11 cellular contexts compared by ENCODE assay signal in genomic region chr3:14248477-14248848, GRCh38.
"Had no signal": no experiment of that assay in that cellular context is flagged by ENCODE, and none has a peak within 500 bp of the region (broad histone marks: within the 10 kb centered on the region; RNA-seq: fewer than 3 reads in every experiment).

No MANE protein-coding gene starts in this region.

- H3K4me3 Mint-ChIP-seq: activated naive CD8-positive, alpha-beta T cell treated with anti-CD3 and anti-CD28 coated beads, Interleukin-2, amount 10 ng/mL, durations not matched to agents 7 days and 5 days; natural killer cell treated with Interleukin-12 subunit alpha and Interleukin-12 subunit beta and Interleukin-15 and Interleukin-18, amount 100 ng/mL, for 72 hours; T-helper 2 cell treated with Interferon-gamma antibody and Interleukin-4, amounts not matched to agents 5 μg/mL and 100 μg/mL, for 36 hours had no signal

- H3K27ac Mint-ChIP-seq: activated naive CD8-positive, alpha-beta T cell treated with anti-CD3 and anti-CD28 coated beads, Interleukin-2, amount 10 ng/mL, durations not matched to agents 7 days and 5 days; natural killer cell treated with Interleukin-12 subunit alpha and Interleukin-12 subunit beta and Interleukin-15 and Interleukin-18, amount 100 ng/mL, for 72 hours; progenitor cell of endocrine pancreas; T-helper 2 cell treated with Interferon-gamma antibody and Interleukin-4, amounts not matched to agents 5 μg/mL and 100 μg/mL, for 36 hours had no signal

- H3K27me3 ChIP-seq: left lung, right lobe of liver, tibial nerve had no signal

- H3K9me3 Mint-ChIP-seq: activated naive CD8-positive, alpha-beta T cell treated with anti-CD3 and anti-CD28 coated beads, Interleukin-2, amount 10 ng/mL, durations not matched to agents 7 days and 5 days; natural killer cell treated with Interleukin-12 subunit alpha and Interleukin-12 subunit beta and Interleukin-15 and Interleukin-18, amount 100 ng/mL, for 72 hours; T-helper 2 cell treated with Interferon-gamma antibody and Interleukin-4, amounts not matched to agents 5 μg/mL and 100 μg/mL, for 36 hours had no signal

- H3K4me1 Mint-ChIP-seq: activated naive CD8-positive, alpha-beta T cell treated with anti-CD3 and anti-CD28 coated beads, Interleukin-2, amount 10 ng/mL, durations not matched to agents 7 days and 5 days had no signal

- ATAC-seq: left lung; natural killer cell treated with Interleukin-12 subunit alpha and Interleukin-12 subunit beta and Interleukin-15 and Interleukin-18, amount 100 ng/mL, for 72 hours had no signal

- H3K9me3 ChIP-seq: left lung, right lobe of liver, tibial nerve had no signal

- H3K36me3 ChIP-seq: left lung, right lobe of liver, tibial nerve had no signal

- H3K36me3 Mint-ChIP-seq: activated naive CD8-positive, alpha-beta T cell treated with anti-CD3 and anti-CD28 coated beads, Interleukin-2, amount 10 ng/mL, durations not matched to agents 7 days and 5 days; natural killer cell treated with Interleukin-12 subunit alpha and Interleukin-12 subunit beta and Interleukin-15 and Interleukin-18, amount 100 ng/mL, for 72 hours had no signal

- H3K4me1 ChIP-seq: left lung had no signal

- H3K27ac ChIP-seq: left lung, right lobe of liver had no signal

- DNase-seq: activated naive CD4-positive, alpha-beta T cell; activated naive CD8-positive, alpha-beta T cell treated with anti-CD3 and anti-CD28 coated beads, Interleukin-2, amount 10 ng/mL, durations not matched to agents 7 days and 5 days; activated T-cell treated with anti-CD3 and anti-CD28 coated beads for 4 hours; islet precursor cell; left lung; mesendoderm; right lobe of liver had no signal

- H3K4me3 ChIP-seq: left lung, right lobe of liver, tibial nerve had no signal
